Comparison of ENCODE assay signal across 12 cellular contexts in genomic region chr15:79640206-79640605, GRCh38.
DNase-seq lines count a peak whose midpoint lies in the region; ATAC-seq and TF ChIP-seq lines count a peak whose summit lies in the region.
"Had no signal": no experiment of that assay in that cellular context is flagged by ENCODE, and none has a peak within 500 bp of the region (broad histone marks: within the 10 kb centered on the region; RNA-seq: fewer than 3 reads in every experiment).

No MANE protein-coding gene starts in this region.

- no peak overlapping the region for H3K4me3 ChIP-seq in GM23248
- no peak overlapping the region for H3K4me3 ChIP-seq in fibroblast of pulmonary artery (replicated peaks; ENCODE audit: low read depth, low read length)
- H3K4me3 ChIP-seq: prostate gland had no signal

- H3K27ac ChIP-seq in GM23248: peak overlapping the region; percentile 50
- H3K27ac ChIP-seq in RWPE1: no peak overlapping the region
- H3K27ac ChIP-seq: prostate gland had no signal

- peaks cover 50% of the 10 kb centered on the region for H3K4me1 ChIP-seq in GM23248 (ENCODE audit: insufficient read depth)
- H3K4me1 ChIP-seq: prostate gland had no signal

- peak overlapping the region; percentile 11 for H3K4me2 ChIP-seq in GM23248 (ENCODE audit: unreplicated experiment)

- H3K9me3 ChIP-seq in GM23248 (ENCODE audit: low read depth): no peaks in the 10 kb centered on the region
- H3K9me3 ChIP-seq: prostate gland had no signal

- no peak for ATAC-seq in left lobe of liver
- no peak for ATAC-seq in GM21619 (IDR thresholded peaks at IDR 0.05; ENCODE audit: unreplicated experiment)

- WGBS in GM23248 (ENCODE audit: low coverage in 1 of 2, low lambda C conversion rate in 2 of 2, missing lambda C conversion rate in 2 of 2), 2 experiments: 1 to 7% methylated on average over 3 of the region's 3 CpGs

- H3K9me2 ChIP-seq in GM23248 (ENCODE audit: insufficient read depth): no peaks in the 10 kb centered on the region

- DNase-seq in GM23248: peak; percentile 92
- DNase-seq in RWPE1 (ENCODE audit: low spot score): peak; percentile 49
- DNase-seq in fibroblast of pulmonary artery (ENCODE audit: low read depth): peak; percentile 79
- DNase-seq in renal cortical epithelial cell (ENCODE audit: low read depth): peak; percentile 89
- DNase-seq in left lobe of liver (ENCODE audit: low spot score): no peak
- no peak for DNase-seq in SHP77 (lab: John Stamatoyannopoulos, UW)
- DNase-seq in stimulated activated CD4-positive, alpha-beta T cell treated with anti-CD3 and anti-CD28 coated beads, Interleukin-4, amount 100 ng/mL, for 24 hours: no peak
- DNase-seq: activated CD4-positive, alpha-beta T cell treated with anti-CD3 and anti-CD28 coated beads for 1 hour; activated naive CD4-positive, alpha-beta T cell treated with anti-CD3 and anti-CD28 coated beads for 36 hours; effector CD8-positive, alpha-beta T cell had no signal

- POLR2A ChIA-PET in RWPE1 (lab: Yijun Ruan, JAX; ENCODE audit: low non-redundant PET): no interaction called here

- H3K9ac ChIP-seq in GM23248: no peak overlapping the region

- H3K36me3 ChIP-seq in GM23248 (ENCODE audit: low read depth): no peaks in the 10 kb centered on the region
- H3K36me3 ChIP-seq: prostate gland had no signal

- no peak for TF ChIP-seq CTCF in RWPE1 (conservative IDR thresholded peaks at IDR 0.05; ENCODE audit: low read depth)
- no peak for TF ChIP-seq CTCF in fibroblast of pulmonary artery (IDR thresholded peaks at IDR 0.05; ENCODE audit: low read length, missing control alignments)

- H3K27me3 ChIP-seq in GM23248 (replicated peaks; ENCODE audit: insufficient read depth): no peaks in the 10 kb centered on the region

- in situ Hi-C loops in GM23248 (cut with MboI): no loop called here

- H3F3A ChIP-seq in GM23248 (ENCODE audit: insufficient read depth): peaks cover 41% of the 10 kb centered on the region

- H2AFZ ChIP-seq in GM23248: no peak overlapping the region

- no peaks in the 10 kb centered on the region for H3K79me2 ChIP-seq in GM23248 (ENCODE audit: insufficient read depth)

- H4K20me1 ChIP-seq in GM23248 (ENCODE audit: insufficient read depth): no peaks in the 10 kb centered on the region

- CTCF ChIA-PET in RWPE1 (lab: Yijun Ruan, JAX): interaction anchor here (0.6 kb wide), 1 partner anchor 1072 kb away, joined by 3 read pairs; no protein-coding TSS in a partner anchor

Comparison
In these comparisons a context has a peak if more than half of its experiments do, and no peak if none do; other contexts are left out.
1. DNase-seq: peak in GM23248 (single experiment), RWPE1 (single experiment), fibroblast of pulmonary artery (single experiment) and renal cortical epithelial cell (single experiment); none in left lobe of liver (single experiment), SHP77 (0 of 2) and stimulated activated CD4-positive, alpha-beta T cell treated with anti-CD3 and anti-CD28 coated beads, Interleukin-4, amount 100 ng/mL, for 24 hours (single experiment).